Comparison of ENCODE assay signal across 1 cellular context in the genomic region with DNA sequence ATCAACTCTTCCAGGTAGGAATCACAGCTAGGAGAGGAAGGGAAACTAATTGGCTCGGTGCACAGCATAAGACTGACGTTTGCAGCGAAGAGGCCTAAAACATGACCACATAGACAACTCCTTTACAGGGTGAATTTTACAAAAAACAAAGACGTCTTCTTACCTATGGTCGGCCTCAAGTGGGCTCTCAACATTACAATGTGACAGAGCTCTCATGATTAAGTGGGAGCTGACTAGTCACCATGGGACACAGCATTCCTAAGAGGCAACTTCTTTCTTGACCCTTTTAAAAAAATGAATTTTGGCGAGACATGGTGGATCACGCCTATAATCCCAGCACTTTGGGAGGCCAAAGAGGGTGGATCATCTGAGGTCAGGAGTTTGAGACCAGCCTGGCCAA.
TF ChIP-seq lines count a peak whose summit lies in the region.

No MANE protein-coding gene starts in this region.

TF ChIP-seq in GM12878, 131 proteins besides CTCF, POLR2A, EP300 and RAD21:
- TF ChIP-seq MXI1 (IDR thresholded peaks at IDR 0.05; ENCODE audit: low read depth, low read length) (no peak), HCFC1 (IDR thresholded peaks at IDR 0.05; ENCODE audit: low read length) (no peak), SIN3A (IDR thresholded peaks at IDR 0.05; ENCODE audit: low read depth, low read length) (no peak), MYB (IDR thresholded peaks at IDR 0.05; ENCODE audit: borderline replicate concordance, low read depth, low read length) (no peak), YY1 (IDR thresholded peaks at IDR 0.05; ENCODE audit: low read depth, low read length) (no peak)
- TF ChIP-seq, protein P1, sequence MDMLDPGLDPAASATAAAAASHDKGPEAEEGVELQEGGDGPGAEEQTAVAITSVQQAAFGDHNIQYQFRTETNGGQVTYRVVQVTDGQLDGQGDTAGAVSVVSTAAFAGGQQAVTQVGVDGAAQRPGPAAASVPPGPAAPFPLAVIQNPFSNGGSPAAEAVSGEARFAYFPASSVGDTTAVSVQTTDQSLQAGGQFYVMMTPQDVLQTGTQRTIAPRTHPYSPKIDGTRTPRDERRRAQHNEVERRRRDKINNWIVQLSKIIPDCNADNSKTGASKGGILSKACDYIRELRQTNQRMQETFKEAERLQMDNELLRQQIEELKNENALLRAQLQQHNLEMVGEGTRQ (IDR thresholded peaks at IDR 0.05; ENCODE audit: borderline replicate concordance, low read depth, low read length): no peak
- TF ChIP-seq, protein P2, sequence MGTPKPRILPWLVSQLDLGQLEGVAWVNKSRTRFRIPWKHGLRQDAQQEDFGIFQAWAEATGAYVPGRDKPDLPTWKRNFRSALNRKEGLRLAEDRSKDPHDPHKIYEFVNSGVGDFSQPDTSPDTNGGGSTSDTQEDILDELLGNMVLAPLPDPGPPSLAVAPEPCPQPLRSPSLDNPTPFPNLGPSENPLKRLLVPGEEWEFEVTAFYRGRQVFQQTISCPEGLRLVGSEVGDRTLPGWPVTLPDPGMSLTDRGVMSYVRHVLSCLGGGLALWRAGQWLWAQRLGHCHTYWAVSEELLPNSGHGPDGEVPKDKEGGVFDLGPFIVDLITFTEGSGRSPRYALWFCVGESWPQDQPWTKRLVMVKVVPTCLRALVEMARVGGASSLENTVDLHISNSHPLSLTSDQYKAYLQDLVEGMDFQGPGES (IDR thresholded peaks at IDR 0.05): no peak
TF ChIP-seq in GM12878: peak in this region for 0.
